Comparison of ENCODE assay signal across 15 cellular contexts in the genomic region with DNA sequence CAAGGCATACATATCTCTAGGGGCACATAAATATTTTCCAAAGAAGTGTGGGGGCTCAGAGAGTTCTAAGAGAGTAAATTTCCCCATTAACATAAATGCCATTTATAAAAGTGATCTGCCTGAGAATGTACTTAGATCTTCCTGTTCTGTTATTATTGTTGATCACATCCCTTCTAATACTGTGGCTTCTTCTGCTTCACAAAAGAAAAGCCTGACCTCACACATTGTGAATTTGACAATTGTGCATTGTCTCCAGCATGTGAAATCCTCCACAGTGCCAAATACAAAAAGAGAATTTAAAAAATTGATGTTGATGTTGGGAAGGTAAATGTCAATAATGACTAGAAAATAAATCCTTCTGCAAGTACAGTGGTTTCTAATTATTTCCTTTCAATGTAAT.
"Had no signal": no experiment of that assay in that cellular context is flagged by ENCODE, and none has a peak within 500 bp of the region (broad histone marks: within the 10 kb centered on the region; RNA-seq: fewer than 3 reads in every experiment).

No MANE protein-coding gene starts in this region.

- H3K4me1 Mint-ChIP-seq: naive thymus-derived CD8-positive, alpha-beta T cell had no signal

- ATAC-seq: foreskin keratinocyte; mucosa of descending colon; naive thymus-derived CD8-positive, alpha-beta T cell; upper lobe of right lung had no signal

- H3K4me3 ChIP-seq: hepatocyte, mucosa of descending colon, right atrium auricular region, sigmoid colon, skin epidermis, testis, tibial nerve, upper lobe of right lung, vagina had no signal

- H3K79me2 ChIP-seq: hepatocyte had no signal

- H3K4me2 ChIP-seq: hepatocyte had no signal

- H3K9me3 ChIP-seq: testis, upper lobe of right lung had no signal

- H3K4me1 ChIP-seq: foreskin keratinocyte, right atrium auricular region, sigmoid colon, testis, tibial nerve, upper lobe of right lung, vagina had no signal

- H3K27me3 ChIP-seq: foreskin keratinocyte, hepatocyte, right atrium auricular region, sigmoid colon, testis, tibial nerve, upper lobe of right lung, vagina had no signal

- H3K27me3 Mint-ChIP-seq: naive thymus-derived CD8-positive, alpha-beta T cell had no signal

- H3K27ac Mint-ChIP-seq: naive thymus-derived CD8-positive, alpha-beta T cell had no signal

- H3K27ac ChIP-seq: foreskin keratinocyte, hepatocyte, right atrium auricular region, sigmoid colon, skin epidermis, testis, tibial nerve, upper lobe of right lung, vagina had no signal

- DNase-seq: cortex of kidney; erythroblast; foreskin keratinocyte; mammary epithelial cell; mucosa of descending colon; naive thymus-derived CD8-positive, alpha-beta T cell; sigmoid colon; stimulated activated naive CD4-positive, alpha-beta T cell treated with Interleukin-2 at 50 U/mL for 16 hours; testis; upper lobe of right lung had no signal

- H3K4me3 Mint-ChIP-seq: naive thymus-derived CD8-positive, alpha-beta T cell had no signal

- H2AFZ ChIP-seq: hepatocyte had no signal

- H3K36me3 ChIP-seq: right atrium auricular region, sigmoid colon, tibial nerve, upper lobe of right lung, vagina had no signal
